Comparison of ENCODE assay signal across 1 cellular context in the genomic region with DNA sequence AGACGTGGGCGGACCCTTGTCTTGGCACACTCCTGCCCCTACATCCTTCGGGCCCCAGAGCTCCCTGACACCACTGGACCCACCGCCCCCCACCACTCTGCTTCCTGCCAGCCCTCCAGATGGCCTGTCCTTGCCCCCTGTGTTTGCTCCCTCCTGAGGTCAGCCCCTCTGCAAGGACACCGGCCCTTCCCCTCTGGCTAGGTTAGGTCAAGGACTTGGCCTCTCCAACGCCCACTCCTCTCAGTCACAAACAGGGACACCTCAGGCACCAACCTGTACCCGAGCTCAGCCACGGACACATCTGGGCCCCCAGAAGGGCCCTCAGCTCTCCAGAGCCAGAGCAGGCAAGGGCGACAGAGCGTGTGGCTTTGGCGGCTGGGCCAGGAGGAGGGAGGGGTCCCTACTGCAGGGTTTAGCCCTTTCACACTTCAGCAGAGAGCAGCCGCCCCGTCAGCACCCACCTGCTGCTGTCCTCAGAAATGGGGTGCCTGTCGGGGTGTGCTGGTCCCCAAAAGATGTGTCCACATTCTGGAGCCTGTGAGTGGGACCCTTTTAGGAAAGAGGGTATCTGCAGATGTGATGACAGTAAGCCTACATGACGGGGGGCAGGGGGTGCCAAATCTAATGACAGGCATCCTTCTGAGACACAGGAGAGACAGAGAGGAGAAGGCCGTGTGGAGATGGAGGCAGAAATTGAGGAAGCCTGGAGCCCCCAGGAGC.
TF ChIP-seq lines count a peak whose summit lies in the region.

No MANE protein-coding gene starts in this region.

TF ChIP-seq in HepG2, 621 proteins besides CTCF, POLR2A, EP300 and RAD21 (continued from another document and continues in another):
- TF ChIP-seq, protein P1, sequence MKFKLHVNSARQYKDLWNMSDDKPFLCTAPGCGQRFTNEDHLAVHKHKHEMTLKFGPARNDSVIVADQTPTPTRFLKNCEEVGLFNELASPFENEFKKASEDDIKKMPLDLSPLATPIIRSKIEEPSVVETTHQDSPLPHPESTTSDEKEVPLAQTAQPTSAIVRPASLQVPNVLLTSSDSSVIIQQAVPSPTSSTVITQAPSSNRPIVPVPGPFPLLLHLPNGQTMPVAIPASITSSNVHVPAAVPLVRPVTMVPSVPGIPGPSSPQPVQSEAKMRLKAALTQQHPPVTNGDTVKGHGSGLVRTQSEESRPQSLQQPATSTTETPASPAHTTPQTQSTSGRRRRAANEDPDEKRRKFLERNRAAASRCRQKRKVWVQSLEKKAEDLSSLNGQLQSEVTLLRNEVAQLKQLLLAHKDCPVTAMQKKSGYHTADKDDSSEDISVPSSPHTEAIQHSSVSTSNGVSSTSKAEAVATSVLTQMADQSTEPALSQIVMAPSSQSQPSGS (CRISPR knock-in tag; IDR thresholded peaks at IDR 0.05), result 0 out of 2 replicates have a peak, but pooled peaks have one; percentile 21
- TF ChIP-seq POLR2AphosphoS5 (IDR thresholded peaks at IDR 0.05; ENCODE audit: low read depth, low read length) (peak; percentile 84), ZBTB20 (CRISPR knock-in tag; IDR thresholded peaks at IDR 0.05; ENCODE audit: borderline replicate concordance, low read depth) (no peak), MAFG (CRISPR knock-in tag; IDR thresholded peaks at IDR 0.05) (no peak), ESRRA (CRISPR knock-in tag; IDR thresholded peaks at IDR 0.05; ENCODE audit: low read depth) (peak; percentile 97), ZNF891 (CRISPR knock-in tag; IDR thresholded peaks at IDR 0.05) (no peak; the same call in 1 of the 2 replicates), ZNF530 (CRISPR knock-in tag; IDR thresholded peaks at IDR 0.05; ENCODE audit: low read depth) (no peak), NONO (IDR thresholded peaks at IDR 0.05) (no peak), NONO (CRISPR knock-in tag; conservative IDR thresholded peaks at IDR 0.05) (peak; percentile 89), ZBTB7A (CRISPR knock-in tag; IDR thresholded peaks at IDR 0.05) (peak; percentile 99), ZC3H4 (CRISPR knock-in tag; IDR thresholded peaks at IDR 0.05; ENCODE audit: borderline replicate concordance) (no peak; the same call in 1 of the 2 replicates), NR2F1 (CRISPR knock-in tag; IDR thresholded peaks at IDR 0.05) (peak; percentile 95 to 98), MEIS1 (CRISPR knock-in tag; IDR thresholded peaks at IDR 0.05; ENCODE audit: borderline replicate concordance) (peak; percentile 79; the same call in 1 of the 2 replicates), CC2D1A (CRISPR knock-in tag; IDR thresholded peaks at IDR 0.05) (no peak), ZNF570 (CRISPR knock-in tag; IDR thresholded peaks at IDR 0.05; ENCODE audit: borderline replicate concordance) (no peak), ZNF460 (CRISPR knock-in tag; IDR thresholded peaks at IDR 0.05; ENCODE audit: borderline replicate concordance) (no peak), SMYD3 (CRISPR knock-in tag; IDR thresholded peaks at IDR 0.05) (no peak), ONECUT2 (CRISPR knock-in tag; IDR thresholded peaks at IDR 0.05) (no peak), ARNTL (CRISPR knock-in tag; IDR thresholded peaks at IDR 0.05) (peak; percentile 81), KMT2B (CRISPR knock-in tag; IDR thresholded peaks at IDR 0.05) (0 out of 2 replicates have a peak, but pooled peaks have one; percentile 18), NR2F6 (IDR thresholded peaks at IDR 0.05) (peak; percentile 98), NR2F6 (CRISPR knock-in tag; IDR thresholded peaks at IDR 0.05) (peak; percentile 99), ZFX (CRISPR knock-in tag; IDR thresholded peaks at IDR 0.05; ENCODE audit: low read depth) (peak; percentile 69), STAG1 (CRISPR knock-in tag; IDR thresholded peaks at IDR 0.05) (no peak), ZSCAN31 (CRISPR knock-in tag; IDR thresholded peaks at IDR 0.05; ENCODE audit: low read depth) (peak; percentile 70; the same call in 1 of the 2 replicates), MAFF (IDR thresholded peaks at IDR 0.05; ENCODE audit: low read depth, low read length) (no peak)
- TF ChIP-seq, protein P2, sequence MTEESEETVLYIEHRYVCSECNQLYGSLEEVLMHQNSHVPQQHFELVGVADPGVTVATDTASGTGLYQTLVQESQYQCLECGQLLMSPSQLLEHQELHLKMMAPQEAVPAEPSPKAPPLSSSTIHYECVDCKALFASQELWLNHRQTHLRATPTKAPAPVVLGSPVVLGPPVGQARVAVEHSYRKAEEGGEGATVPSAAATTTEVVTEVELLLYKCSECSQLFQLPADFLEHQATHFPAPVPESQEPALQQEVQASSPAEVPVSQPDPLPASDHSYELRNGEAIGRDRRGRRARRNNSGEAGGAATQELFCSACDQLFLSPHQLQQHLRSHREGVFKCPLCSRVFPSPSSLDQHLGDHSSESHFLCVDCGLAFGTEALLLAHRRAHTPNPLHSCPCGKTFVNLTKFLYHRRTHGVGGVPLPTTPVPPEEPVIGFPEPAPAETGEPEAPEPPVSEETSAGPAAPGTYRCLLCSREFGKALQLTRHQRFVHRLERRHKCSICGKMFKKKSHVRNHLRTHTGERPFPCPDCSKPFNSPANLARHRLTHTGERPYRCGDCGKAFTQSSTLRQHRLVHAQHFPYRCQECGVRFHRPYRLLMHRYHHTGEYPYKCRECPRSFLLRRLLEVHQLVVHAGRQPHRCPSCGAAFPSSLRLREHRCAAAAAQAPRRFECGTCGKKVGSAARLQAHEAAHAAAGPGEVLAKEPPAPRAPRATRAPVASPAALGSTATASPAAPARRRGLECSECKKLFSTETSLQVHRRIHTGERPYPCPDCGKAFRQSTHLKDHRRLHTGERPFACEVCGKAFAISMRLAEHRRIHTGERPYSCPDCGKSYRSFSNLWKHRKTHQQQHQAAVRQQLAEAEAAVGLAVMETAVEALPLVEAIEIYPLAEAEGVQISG (CRISPR knock-in tag; IDR thresholded peaks at IDR 0.05), result peak; percentile 55
- TF ChIP-seq, protein P3, sequence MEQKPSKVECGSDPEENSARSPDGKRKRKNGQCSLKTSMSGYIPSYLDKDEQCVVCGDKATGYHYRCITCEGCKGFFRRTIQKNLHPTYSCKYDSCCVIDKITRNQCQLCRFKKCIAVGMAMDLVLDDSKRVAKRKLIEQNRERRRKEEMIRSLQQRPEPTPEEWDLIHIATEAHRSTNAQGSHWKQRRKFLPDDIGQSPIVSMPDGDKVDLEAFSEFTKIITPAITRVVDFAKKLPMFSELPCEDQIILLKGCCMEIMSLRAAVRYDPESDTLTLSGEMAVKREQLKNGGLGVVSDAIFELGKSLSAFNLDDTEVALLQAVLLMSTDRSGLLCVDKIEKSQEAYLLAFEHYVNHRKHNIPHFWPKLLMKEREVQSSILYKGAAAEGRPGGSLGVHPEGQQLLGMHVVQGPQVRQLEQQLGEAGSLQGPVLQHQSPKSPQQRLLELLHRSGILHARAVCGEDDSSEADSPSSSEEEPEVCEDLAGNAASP (CRISPR knock-in tag; IDR thresholded peaks at IDR 0.05; ENCODE audit: borderline replicate concordance), result peak; percentile 94; the same call in 1 of the 2 replicates
- TF ChIP-seq, protein P4, sequence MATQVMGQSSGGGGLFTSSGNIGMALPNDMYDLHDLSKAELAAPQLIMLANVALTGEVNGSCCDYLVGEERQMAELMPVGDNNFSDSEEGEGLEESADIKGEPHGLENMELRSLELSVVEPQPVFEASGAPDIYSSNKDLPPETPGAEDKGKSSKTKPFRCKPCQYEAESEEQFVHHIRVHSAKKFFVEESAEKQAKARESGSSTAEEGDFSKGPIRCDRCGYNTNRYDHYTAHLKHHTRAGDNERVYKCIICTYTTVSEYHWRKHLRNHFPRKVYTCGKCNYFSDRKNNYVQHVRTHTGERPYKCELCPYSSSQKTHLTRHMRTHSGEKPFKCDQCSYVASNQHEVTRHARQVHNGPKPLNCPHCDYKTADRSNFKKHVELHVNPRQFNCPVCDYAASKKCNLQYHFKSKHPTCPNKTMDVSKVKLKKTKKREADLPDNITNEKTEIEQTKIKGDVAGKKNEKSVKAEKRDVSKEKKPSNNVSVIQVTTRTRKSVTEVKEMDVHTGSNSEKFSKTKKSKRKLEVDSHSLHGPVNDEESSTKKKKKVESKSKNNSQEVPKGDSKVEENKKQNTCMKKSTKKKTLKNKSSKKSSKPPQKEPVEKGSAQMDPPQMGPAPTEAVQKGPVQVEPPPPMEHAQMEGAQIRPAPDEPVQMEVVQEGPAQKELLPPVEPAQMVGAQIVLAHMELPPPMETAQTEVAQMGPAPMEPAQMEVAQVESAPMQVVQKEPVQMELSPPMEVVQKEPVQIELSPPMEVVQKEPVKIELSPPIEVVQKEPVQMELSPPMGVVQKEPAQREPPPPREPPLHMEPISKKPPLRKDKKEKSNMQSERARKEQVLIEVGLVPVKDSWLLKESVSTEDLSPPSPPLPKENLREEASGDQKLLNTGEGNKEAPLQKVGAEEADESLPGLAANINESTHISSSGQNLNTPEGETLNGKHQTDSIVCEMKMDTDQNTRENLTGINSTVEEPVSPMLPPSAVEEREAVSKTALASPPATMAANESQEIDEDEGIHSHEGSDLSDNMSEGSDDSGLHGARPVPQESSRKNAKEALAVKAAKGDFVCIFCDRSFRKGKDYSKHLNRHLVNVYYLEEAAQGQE (IDR thresholded peaks at IDR 0.05; ENCODE audit: borderline replicate concordance in 1 of 2, low read depth in 1 of 2, low read length in 2 of 2), result 0 out of 4 replicates have a peak, but pooled peaks of 1 of the 2 experiments have one; percentile 59
- TF ChIP-seq, protein P5, sequence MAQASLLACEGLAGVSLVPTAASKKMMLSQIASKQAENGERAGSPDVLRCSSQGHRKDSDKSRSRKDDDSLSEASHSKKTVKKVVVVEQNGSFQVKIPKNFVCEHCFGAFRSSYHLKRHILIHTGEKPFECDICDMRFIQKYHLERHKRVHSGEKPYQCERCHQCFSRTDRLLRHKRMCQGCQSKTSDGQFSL (CRISPR knock-in tag; IDR thresholded peaks at IDR 0.05), result 0 out of 2 replicates have a peak, but pooled peaks have one; percentile 33
- TF ChIP-seq, protein P6, sequence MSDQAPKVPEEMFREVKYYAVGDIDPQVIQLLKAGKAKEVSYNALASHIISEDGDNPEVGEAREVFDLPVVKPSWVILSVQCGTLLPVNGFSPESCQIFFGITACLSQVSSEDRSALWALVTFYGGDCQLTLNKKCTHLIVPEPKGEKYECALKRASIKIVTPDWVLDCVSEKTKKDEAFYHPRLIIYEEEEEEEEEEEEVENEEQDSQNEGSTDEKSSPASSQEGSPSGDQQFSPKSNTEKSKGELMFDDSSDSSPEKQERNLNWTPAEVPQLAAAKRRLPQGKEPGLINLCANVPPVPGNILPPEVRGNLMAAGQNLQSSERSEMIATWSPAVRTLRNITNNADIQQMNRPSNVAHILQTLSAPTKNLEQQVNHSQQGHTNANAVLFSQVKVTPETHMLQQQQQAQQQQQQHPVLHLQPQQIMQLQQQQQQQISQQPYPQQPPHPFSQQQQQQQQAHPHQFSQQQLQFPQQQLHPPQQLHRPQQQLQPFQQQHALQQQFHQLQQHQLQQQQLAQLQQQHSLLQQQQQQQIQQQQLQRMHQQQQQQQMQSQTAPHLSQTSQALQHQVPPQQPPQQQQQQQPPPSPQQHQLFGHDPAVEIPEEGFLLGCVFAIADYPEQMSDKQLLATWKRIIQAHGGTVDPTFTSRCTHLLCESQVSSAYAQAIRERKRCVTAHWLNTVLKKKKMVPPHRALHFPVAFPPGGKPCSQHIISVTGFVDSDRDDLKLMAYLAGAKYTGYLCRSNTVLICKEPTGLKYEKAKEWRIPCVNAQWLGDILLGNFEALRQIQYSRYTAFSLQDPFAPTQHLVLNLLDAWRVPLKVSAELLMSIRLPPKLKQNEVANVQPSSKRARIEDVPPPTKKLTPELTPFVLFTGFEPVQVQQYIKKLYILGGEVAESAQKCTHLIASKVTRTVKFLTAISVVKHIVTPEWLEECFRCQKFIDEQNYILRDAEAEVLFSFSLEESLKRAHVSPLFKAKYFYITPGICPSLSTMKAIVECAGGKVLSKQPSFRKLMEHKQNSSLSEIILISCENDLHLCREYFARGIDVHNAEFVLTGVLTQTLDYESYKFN (CRISPR knock-in tag; conservative IDR thresholded peaks at IDR 0.05), result peak; percentile 94
- TF ChIP-seq, protein P7, sequence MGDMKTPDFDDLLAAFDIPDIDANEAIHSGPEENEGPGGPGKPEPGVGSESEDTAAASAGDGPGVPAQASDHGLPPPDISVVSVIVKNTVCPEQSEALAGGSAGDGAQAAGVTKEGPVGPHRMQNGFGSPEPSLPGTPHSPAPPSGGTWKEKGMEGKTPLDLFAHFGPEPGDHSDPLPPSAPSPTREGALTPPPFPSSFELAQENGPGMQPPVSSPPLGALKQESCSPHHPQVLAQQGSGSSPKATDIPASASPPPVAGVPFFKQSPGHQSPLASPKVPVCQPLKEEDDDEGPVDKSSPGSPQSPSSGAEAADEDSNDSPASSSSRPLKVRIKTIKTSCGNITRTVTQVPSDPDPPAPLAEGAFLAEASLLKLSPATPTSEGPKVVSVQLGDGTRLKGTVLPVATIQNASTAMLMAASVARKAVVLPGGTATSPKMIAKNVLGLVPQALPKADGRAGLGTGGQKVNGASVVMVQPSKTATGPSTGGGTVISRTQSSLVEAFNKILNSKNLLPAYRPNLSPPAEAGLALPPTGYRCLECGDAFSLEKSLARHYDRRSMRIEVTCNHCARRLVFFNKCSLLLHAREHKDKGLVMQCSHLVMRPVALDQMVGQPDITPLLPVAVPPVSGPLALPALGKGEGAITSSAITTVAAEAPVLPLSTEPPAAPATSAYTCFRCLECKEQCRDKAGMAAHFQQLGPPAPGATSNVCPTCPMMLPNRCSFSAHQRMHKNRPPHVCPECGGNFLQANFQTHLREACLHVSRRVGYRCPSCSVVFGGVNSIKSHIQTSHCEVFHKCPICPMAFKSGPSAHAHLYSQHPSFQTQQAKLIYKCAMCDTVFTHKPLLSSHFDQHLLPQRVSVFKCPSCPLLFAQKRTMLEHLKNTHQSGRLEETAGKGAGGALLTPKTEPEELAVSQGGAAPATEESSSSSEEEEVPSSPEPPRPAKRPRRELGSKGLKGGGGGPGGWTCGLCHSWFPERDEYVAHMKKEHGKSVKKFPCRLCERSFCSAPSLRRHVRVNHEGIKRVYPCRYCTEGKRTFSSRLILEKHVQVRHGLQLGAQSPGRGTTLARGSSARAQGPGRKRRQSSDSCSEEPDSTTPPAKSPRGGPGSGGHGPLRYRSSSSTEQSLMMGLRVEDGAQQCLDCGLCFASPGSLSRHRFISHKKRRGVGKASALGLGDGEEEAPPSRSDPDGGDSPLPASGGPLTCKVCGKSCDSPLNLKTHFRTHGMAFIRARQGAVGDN (CRISPR knock-in tag; IDR thresholded peaks at IDR 0.05), result peak; percentile 81
- TF ChIP-seq, protein P8, sequence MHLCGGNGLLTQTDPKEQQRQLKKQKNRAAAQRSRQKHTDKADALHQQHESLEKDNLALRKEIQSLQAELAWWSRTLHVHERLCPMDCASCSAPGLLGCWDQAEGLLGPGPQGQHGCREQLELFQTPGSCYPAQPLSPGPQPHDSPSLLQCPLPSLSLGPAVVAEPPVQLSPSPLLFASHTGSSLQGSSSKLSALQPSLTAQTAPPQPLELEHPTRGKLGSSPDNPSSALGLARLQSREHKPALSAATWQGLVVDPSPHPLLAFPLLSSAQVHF (CRISPR knock-in tag; IDR thresholded peaks at IDR 0.05), result 0 out of 2 replicates have a peak, but pooled peaks have one; percentile 24
- TF ChIP-seq, protein P9, sequence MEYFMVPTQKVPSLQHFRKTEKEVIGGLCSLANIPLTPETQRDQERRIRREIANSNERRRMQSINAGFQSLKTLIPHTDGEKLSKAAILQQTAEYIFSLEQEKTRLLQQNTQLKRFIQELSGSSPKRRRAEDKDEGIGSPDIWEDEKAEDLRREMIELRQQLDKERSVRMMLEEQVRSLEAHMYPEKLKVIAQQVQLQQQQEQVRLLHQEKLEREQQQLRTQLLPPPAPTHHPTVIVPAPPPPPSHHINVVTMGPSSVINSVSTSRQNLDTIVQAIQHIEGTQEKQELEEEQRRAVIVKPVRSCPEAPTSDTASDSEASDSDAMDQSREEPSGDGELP (IDR thresholded peaks at IDR 0.05; ENCODE audit: borderline replicate concordance, low read depth), result peak; percentile 23; the same call in 1 of the 2 replicates
